In genomic region chr18:29313312-29313711, GRCh38 we compare ENCODE assay signal across 11 cellular contexts.
"Had no signal": no experiment of that assay in that cellular context is flagged by ENCODE, and none has a peak within 500 bp of the region (broad histone marks: within the 10 kb centered on the region; RNA-seq: fewer than 3 reads in every experiment).

No MANE protein-coding gene starts in this region.

- ATAC-seq: GM23338, HCT116 had no signal

- H3K4me3 ChIP-seq: GM23248, GM23338, HAP-1 had no signal

- H3K9me3 ChIP-seq: HAP-1 had no signal

- H3K9ac ChIP-seq: GM23248 had no signal

- FAIRE-seq: H1, H54 had no signal

- H3K4me3 Mint-ChIP-seq: GM23338, H9, HFFc6 had no signal

- H2AFZ ChIP-seq: GM23248, GM23338 had no signal

- H3K9me3 Mint-ChIP-seq: GM23338, H9, HFFc6 had no signal

- H3K4me1 Mint-ChIP-seq: GM23338, H9 had no signal

- H3K36me3 ChIP-seq: HAP-1 had no signal

- H3K27ac ChIP-seq: GM23248 had no signal

- H3K4me2 ChIP-seq: GM23338 had no signal

- H3K27ac Mint-ChIP-seq: GM23338, H9, HFFc6 had no signal

- DNase-seq: GM23248, GOT3, H7, H9, HCEC 1CT, HFFc6 had no signal
